Comparison of ENCODE assay signal across 20 cellular contexts in genomic region chr17:32396343-32396742, GRCh38.
"Had no signal": no experiment of that assay in that cellular context is flagged by ENCODE, and none has a peak within 500 bp of the region (broad histone marks: within the 10 kb centered on the region; RNA-seq: fewer than 3 reads in every experiment).

No MANE protein-coding gene starts in this region.

- H3K9me3 ChIP-seq: adrenal gland, ascending aorta, heart left ventricle, lower lobe of right lung, prostate gland, spleen had no signal

- H3K4me3 ChIP-seq: adrenal gland, ascending aorta, dorsolateral prefrontal cortex, heart left ventricle, lower lobe of right lung, prostate gland, spleen had no signal

- ATAC-seq: heart left ventricle; lower lobe of right lung; naive thymus-derived CD4-positive, alpha-beta T cell; stimulated activated naive CD8-positive, alpha-beta T cell treated with anti-CD3 and anti-CD28 coated beads, Interleukin-15, Interleukin-2, amounts not matched to agents 100 U/mL and 50 U/mL, for 24 hours had no signal

- H3K27ac Mint-ChIP-seq: activated CD4-positive, alpha-beta memory T cell treated with anti-CD3 and anti-CD28 coated beads for 36 hours; activated naive CD8-positive, alpha-beta T cell; activated T-helper 1 cell treated with anti-CD3 and anti-CD28 coated beads, Interleukin-12 subunit alpha, Interleukin-12 subunit beta, Interleukin-2, Interleukin-4 antibody, amounts not matched to agents 30 ng/mL and 10 ng/mL and 1 ng/mL, durations not matched to agents 14 hours and 24 hours and 36 hours; T-helper 1 cell treated with Interleukin-12 subunit alpha and Interleukin-12 subunit beta and Interleukin-4 antibody, amounts not matched to agents 30 μg/mL and 1 μg/mL, for 36 hours had no signal

- H3K27me3 ChIP-seq: adrenal gland, ascending aorta, dorsolateral prefrontal cortex, heart left ventricle, spleen had no signal

- H3K36me3 ChIP-seq: adrenal gland, ascending aorta, prostate gland, spleen had no signal

- H3K27ac ChIP-seq: adrenal gland, ascending aorta, dorsolateral prefrontal cortex, heart left ventricle, lower lobe of right lung, prostate gland, spleen had no signal

- H3K27me3 Mint-ChIP-seq: activated CD4-positive, alpha-beta memory T cell treated with anti-CD3 and anti-CD28 coated beads for 36 hours; activated naive CD8-positive, alpha-beta T cell; naive thymus-derived CD4-positive, alpha-beta T cell had no signal

- DNase-seq: activated CD4-positive, alpha-beta memory T cell treated with anti-CD3 and anti-CD28 coated beads for 36 hours; activated CD4-positive, alpha-beta T cell treated with anti-CD3 and anti-CD28 coated beads for 48 hours; activated CD4-positive, CD25-positive, alpha-beta regulatory T cell; activated gamma-delta T cell treated with Interleukin-2 at 50 U/mL for 16 hours; adrenal gland; central memory CD4-positive, alpha-beta T cell; dorsolateral prefrontal cortex; heart left ventricle; lower lobe of right lung; mesendoderm; naive thymus-derived CD4-positive, alpha-beta T cell; spleen; stimulated activated CD4-positive, alpha-beta T cell treated with anti-CD3 and anti-CD28 coated beads, Interleukin-4, amount 100 ng/mL, for 1 hour; stimulated activated naive CD8-positive, alpha-beta T cell treated with anti-CD3 and anti-CD28 coated beads, Interleukin-15, Interleukin-2, amounts not matched to agents 100 U/mL and 50 U/mL, for 24 hours; T1000 had no signal

- H3K4me3 Mint-ChIP-seq: activated CD4-positive, alpha-beta memory T cell treated with anti-CD3 and anti-CD28 coated beads for 36 hours; activated naive CD8-positive, alpha-beta T cell; activated T-helper 1 cell treated with anti-CD3 and anti-CD28 coated beads, Interleukin-12 subunit alpha, Interleukin-12 subunit beta, Interleukin-2, Interleukin-4 antibody, amounts not matched to agents 30 ng/mL and 10 ng/mL and 1 ng/mL, durations not matched to agents 14 hours and 24 hours and 36 hours; naive thymus-derived CD4-positive, alpha-beta T cell; T-helper 1 cell treated with Interleukin-12 subunit alpha and Interleukin-12 subunit beta and Interleukin-4 antibody, amounts not matched to agents 30 μg/mL and 1 μg/mL, for 36 hours had no signal

- H3K9me3 Mint-ChIP-seq: activated CD4-positive, alpha-beta memory T cell treated with anti-CD3 and anti-CD28 coated beads for 36 hours; activated T-helper 1 cell treated with anti-CD3 and anti-CD28 coated beads, Interleukin-12 subunit alpha, Interleukin-12 subunit beta, Interleukin-2, Interleukin-4 antibody, amounts not matched to agents 30 ng/mL and 10 ng/mL and 1 ng/mL, durations not matched to agents 14 hours and 24 hours and 36 hours; T-helper 1 cell treated with Interleukin-12 subunit alpha and Interleukin-12 subunit beta and Interleukin-4 antibody, amounts not matched to agents 30 μg/mL and 1 μg/mL, for 36 hours had no signal

- H3K4me1 ChIP-seq: adrenal gland, ascending aorta, lower lobe of right lung, prostate gland, spleen had no signal

- H3K36me3 Mint-ChIP-seq: activated naive CD8-positive, alpha-beta T cell had no signal
